Comparison of ENCODE assay signal across 23 cellular contexts in genomic region chr9:133637451-133638055, GRCh38. TPM values are rescaled to one million over a fixed set of nuclear protein-coding genes. Genes with fewer than 3 reads are reported as not detected.
DNase-seq lines count a peak whose midpoint lies in the region; ATAC-seq, FAIRE-seq and TF ChIP-seq lines count a peak whose summit lies in the region.
"Had no signal": no experiment of that assay in that cellular context is flagged by ENCODE, and none has a peak within 500 bp of the region (broad histone marks: within the 10 kb centered on the region; RNA-seq: fewer than 3 reads in every experiment).

No MANE protein-coding gene starts in this region.

- H3F3A ChIP-seq in neural cell (ENCODE audit: insufficient read depth, low read length, poor library complexity, severe bottlenecking) = no peaks in the 10 kb centered on the region

- no peak overlapping the region for H3K23ac ChIP-seq in H1 (ENCODE audit: insufficient read length)

- H3K79me1 ChIP-seq in H1 (ENCODE audit: low read depth, low read length) = no peaks in the 10 kb centered on the region

- peaks cover 43% of the 10 kb centered on the region for H3K4me1 ChIP-seq in BE2C
- H3K4me1 ChIP-seq in BLaER1 = peaks cover 63% of the 10 kb centered on the region
- H3K4me1 ChIP-seq in H1 (replicated peaks in 1 of 4; ENCODE audit: control insufficient read depth in 3 of 4, insufficient read depth in 4 of 4, low read length in 3 of 4) = peaks cover 0 to 28% (median 18%) of the 10 kb centered on the region in 4 experiments; a peak in 6 of 7 replicates

- no peak for TF ChIP-seq POLR2A in H1 (IDR thresholded peaks at IDR 0.05; ENCODE audit: control extremely low read depth in 1 of 2, low read depth in 2 of 2, low read length in 2 of 2)

- peak overlapping the region; percentile 89 for H2AFZ ChIP-seq in H1 (ENCODE audit: low read length)
- H2AFZ ChIP-seq in neural cell (ENCODE audit: low read depth, low read length) = no peak overlapping the region
- H2AFZ ChIP-seq: GM23248 had no signal

- no peak for FAIRE-seq in H1 (lab: Jason Lieb, UNC)
- FAIRE-seq: GM12892 had no signal

- H3K4me2 ChIP-seq in BLaER1 (peak overlapping the region; percentile 63), H1 (ENCODE audit: insufficient read depth in 1 of 2, low read depth in 2 of 2, low read length in 2 of 2) (peak overlapping the region in 1 of 2 experiments; percentile 41; a peak in 1 of 4 replicates), neural cell (ENCODE audit: low read length) (no peak overlapping the region)

- H3K4me3 ChIP-seq in BE2C (ENCODE audit: low read depth, low read length) = peak overlapping the region; percentile 80
- no peak overlapping the region for H3K4me3 ChIP-seq in BLaER1
- no peak overlapping the region for H3K4me3 ChIP-seq in H1 (ENCODE audit: extremely low read depth in 1 of 4, insufficient read depth in 2 of 4, low read depth in 3 of 4, low read length in 4 of 4)
- H3K4me3 ChIP-seq in neural cell (ENCODE audit: low read length) = no peak overlapping the region
- H3K4me3 ChIP-seq: GM23248 had no signal

- no peak overlapping the region for H3K56ac ChIP-seq in H1 (replicated peaks; ENCODE audit: insufficient read length, low read depth, low read length)

- H2BK20ac ChIP-seq in H1 (ENCODE audit: low read length) = peak overlapping the region; percentile 17; the same call in 1 of the 2 replicates

- H3K9ac ChIP-seq in BLaER1 (0 out of 2 replicates have a peak overlapping the region, but pooled peaks have one; percentile 6), H1 (replicated peaks in 1 of 4; ENCODE audit: extremely low read depth in 1 of 4, low read depth in 3 of 4, low read length in 3 of 4) (no peak overlapping the region), neural cell (ENCODE audit: low read length) (peak overlapping the region; percentile 3)
- H3K9ac ChIP-seq: GM23248 had no signal

- H2BK5ac ChIP-seq in H1 (ENCODE audit: low read depth, low read length) = no peak overlapping the region; the same call in 1 of the 2 replicates

- H3K9me3 ChIP-seq in BE2C (no peaks in the 10 kb centered on the region), BLaER1 (no peaks in the 10 kb centered on the region), H1 (ENCODE audit: insufficient read depth in 2 of 2, low read depth in 1 of 2, low read length in 1 of 2) (no peaks in the 10 kb centered on the region), neural cell (ENCODE audit: low read length) (no peaks in the 10 kb centered on the region)

- H3K79me2 ChIP-seq in H1 (ENCODE audit: control insufficient read depth in 1 of 2, insufficient read depth in 2 of 2, low read length in 2 of 2) = no peaks in the 10 kb centered on the region
- H3K79me2 ChIP-seq in neural cell (replicated peaks; ENCODE audit: insufficient read depth, low read length) = no peaks in the 10 kb centered on the region

- no peak overlapping the region for H3K4ac ChIP-seq in H1 (replicated peaks; ENCODE audit: insufficient read length, low read depth, low read length)

- H3K36me3 ChIP-seq in BE2C (peaks cover 37% of the 10 kb centered on the region), BLaER1 (no peaks in the 10 kb centered on the region), H1 (ENCODE audit: control insufficient read depth in 2 of 4, insufficient read depth in 4 of 4, low read length in 3 of 4) (no peaks in the 10 kb centered on the region), neural cell (ENCODE audit: insufficient read depth, low read length) (no peaks in the 10 kb centered on the region)

- ATAC-seq in HG03432 (IDR thresholded peaks at IDR 0.05; ENCODE audit: unreplicated experiment) = no peak
- ATAC-seq in stimulated activated naive CD8-positive, alpha-beta T cell treated with anti-CD3 and anti-CD28 coated beads, Interleukin-15, Interleukin-2, amounts not matched to agents 100 U/mL and 50 U/mL, for 24 hours = no peak

- TF ChIP-seq RAD21 in H1 (IDR thresholded peaks at IDR 0.05 in 1 of 2, conservative IDR thresholded peaks at IDR 0.05 in 1 of 2; ENCODE audit: low read depth in 2 of 2, low read length in 2 of 2) = no peak
- TF ChIP-seq RAD21 in neural cell (conservative IDR thresholded peaks at IDR 0.05) = no peak

- no peak overlapping the region; the same call in 1 of the 2 replicates for H2BK15ac ChIP-seq in H1 (ENCODE audit: low read length)

- H3K18ac ChIP-seq in H1 (ENCODE audit: extremely low read depth, low read length) = peak overlapping the region; percentile 66; the same call in 1 of the 2 replicates

- TF ChIP-seq CTCF in BE2C (IDR thresholded peaks at IDR 0.05; ENCODE audit: low read depth, low read length) = no peak
- TF ChIP-seq CTCF in H1 (IDR thresholded peaks at IDR 0.05; ENCODE audit: control extremely low read depth in 1 of 3, insufficient read depth in 1 of 3, low read depth in 1 of 3, low read length in 3 of 3) = no peak
- TF ChIP-seq CTCF in neural cell (IDR thresholded peaks at IDR 0.05; ENCODE audit: poor library complexity, severe bottlenecking) = no peak

- H2AK5ac ChIP-seq in H1 (ENCODE audit: low read depth, low read length) = no peak overlapping the region

- DNase-seq in BE2C (no peak), H1 (ENCODE audit: low read depth in 1 of 2, low spot score in 2 of 2) (no peak), AML-193 (lab: John Stamatoyannopoulos, UW) (no peak)
- no peak for DNase-seq in stimulated activated naive CD8-positive, alpha-beta T cell treated with anti-CD3 and anti-CD28 coated beads, Interleukin-15, Interleukin-2, amounts not matched to agents 100 U/mL and 50 U/mL, for 24 hours
- DNase-seq: Calu3; CD8-positive, alpha-beta memory T cell; DMS153; GM23248; Kasumi-1; MM.1S; NCI-H1048; NCI-H1417 treated with DMSO at 0.1 percent for 48 hours; NCI-H187; NCI-H446 treated with DMSO at 0.1 percent for 48 hours; NCI-H526 treated with DMSO at 0.1 percent for 48 hours; OCI-M1; SHP77 had no signal

- peak overlapping the region; percentile 89; the same call in 1 of the 2 replicates for H2BK12ac ChIP-seq in H1 (ENCODE audit: low read depth, low read length)

- no peaks in the 10 kb centered on the region for H3K9me2 ChIP-seq in neural cell (ENCODE audit: insufficient read depth, low read length)

- no peak overlapping the region for H3K14ac ChIP-seq in H1 (ENCODE audit: insufficient read length)

- no peak overlapping the region for H4K5ac ChIP-seq in H1 (ENCODE audit: insufficient read length, low read depth, low read length)

- 68% methylated on average over 12 of the region's 12 CpGs; no CpG with 5 or more reads in 1 of the 2 experiments for WGBS in H1 (ENCODE audit: extremely low coverage in 1 of 2, insufficient coverage in 1 of 2, insufficient read length in 1 of 2, insufficient replicate concordance in 2 of 2, low coverage in 1 of 2, low lambda C conversion rate in 2 of 2, missing lambda C conversion rate in 1 of 2), 2 experiments

- no peak overlapping the region for H2BK120ac ChIP-seq in H1 (replicated peaks; ENCODE audit: low read depth, low read length)

- H3K27ac ChIP-seq in BLaER1 = no peak overlapping the region
- H3K27ac ChIP-seq in H1 (ENCODE audit: low read depth, low read length) = no peak overlapping the region
- no peak overlapping the region for H3K27ac ChIP-seq in neural cell (ENCODE audit: low read length)
- H3K27ac ChIP-seq: C4-2B, GM23248 had no signal

- H3K27me3 ChIP-seq in BE2C (no peaks in the 10 kb centered on the region), BLaER1 (no peaks in the 10 kb centered on the region), H1 (replicated peaks in 1 of 4; ENCODE audit: control insufficient read depth in 3 of 4, extremely low read depth in 1 of 4, insufficient read depth in 3 of 4, low read length in 3 of 4) (no peaks in the 10 kb centered on the region; a peak in 1 of 7 replicates), neural cell (ENCODE audit: insufficient read depth, low read depth, low read length) (no peaks in the 10 kb centered on the region)

- no peaks in the 10 kb centered on the region for H4K20me1 ChIP-seq in BLaER1
- peaks cover 0 to 2% of the 10 kb centered on the region in 2 experiments for H4K20me1 ChIP-seq in H1 (replicated peaks in 1 of 2; ENCODE audit: control insufficient read depth in 1 of 2, insufficient read depth in 2 of 2, low read length in 2 of 2)
- no peaks in the 10 kb centered on the region for H4K20me1 ChIP-seq in neural cell (ENCODE audit: insufficient read depth)

- CTCF ChIA-PET in H1 (lab: Charles Lee; ENCODE audit: partially characterized antibody) = interaction anchor here (0.5 to 3.0 kb wide), 6 partner anchors 10 to 282 kb away, joined by 3 to 11 read pairs (median 4); no protein-coding TSS in a partner anchor

- H4K8ac ChIP-seq in H1 (ENCODE audit: extremely low read depth, insufficient read depth, low read length) = peak overlapping the region; percentile 19; the same call in 1 of the 2 replicates

- H3K23me2 ChIP-seq in H1 (ENCODE audit: low read depth, low read length) = no peaks in the 10 kb centered on the region

- TF ChIP-seq EP300 in H1 (IDR thresholded peaks at IDR 0.05; ENCODE audit: borderline replicate concordance in 1 of 2, low read depth in 2 of 2, low read length in 2 of 2) (no peak), neural cell (conservative IDR thresholded peaks at IDR 0.05; ENCODE audit: poor library complexity, severe bottlenecking) (no peak)

- POLR2A ChIA-PET in H1 (lab: Charles Lee; ENCODE audit: partially characterized antibody) = interaction anchor here (0.5 kb wide), 1 partner anchor 20 kb away, joined by 3 read pairs; no protein-coding TSS in a partner anchor

- peak overlapping the region; percentile 72 for H4K91ac ChIP-seq in H1 (replicated peaks; ENCODE audit: insufficient read length, low read length)

RNA-seq across cellular contexts. Expression of gene DBH, which starts 1.4 kb away (rescaled TPM):
- polyA plus RNA-seq in BE2C (2012; ENCODE audit: insufficient read depth, insufficient read length, low read depth) = 42.7 TPM
- total RNA-seq in H1 (2021; fragmentation: NEBNext Ultra II Directional; extraction: Animal tissue kit (Norgen Biotek cat#: 25700)) = 0.29 TPM in 1 of 2 replicates, not detected in the other
- polyA plus RNA-seq in H1 (2011; rRNA removed) = 0.18 and 0.24 TPM in 2 replicates
- 0.17 TPM for polyA plus RNA-seq in H1 (2011; cell fraction: cytosol; rRNA removed)
- 0.76 TPM for polyA plus RNA-seq in H1 (2011; cell fraction: nucleus; rRNA removed)
- 0.11 to 0.53 TPM (median 0.31 TPM) in 4 replicates for polyA plus RNA-seq in H1 (2012, experiment 1 of 2)
- polyA plus RNA-seq in H1 (2012, experiment 2 of 2) = 0.12 TPM
- 0.20 TPM for polyA plus RNA-seq in H1 (2013, experiment 1 of 2)
- polyA plus RNA-seq in H1 (2013, experiment 2 of 2) = 0.26 TPM
- 0.10 and 0.22 TPM in 2 replicates for polyA minus RNA-seq in H1 (2011; rRNA and poly(A)+ RNA removed)
- not detected for polyA minus RNA-seq in H1 (2011; cell fraction: cytosol; rRNA and poly(A)+ RNA removed)
- polyA minus RNA-seq in H1 (2011; cell fraction: nucleus; rRNA and poly(A)+ RNA removed) = 0.40 TPM
- not detected in 2 replicates for polyA plus RNA-seq in neural cell
- not detected in 2 replicates for polyA minus RNA-seq in neural cell
- total RNA-seq: Calu3; CD8-positive, alpha-beta memory T cell; G401; GM23248 had no signal
- polyA plus RNA-seq: CD8-positive, alpha-beta memory T cell; GM23248 had no signal

RNA-seq across cellular contexts. Expression of gene FAM163B, which starts 28.4 kb away (rescaled TPM):
- 8.5 TPM for polyA plus RNA-seq in BE2C (2012; ENCODE audit: insufficient read depth, insufficient read length, low read depth)
- 0.38 and 0.63 TPM in 2 replicates for total RNA-seq in H1 (2021; fragmentation: NEBNext Ultra II Directional; extraction: Animal tissue kit (Norgen Biotek cat#: 25700))
- polyA plus RNA-seq in H1 (2011; rRNA removed) = 1.0 and 2.6 TPM in 2 replicates
- 1.5 TPM for polyA plus RNA-seq in H1 (2011; cell fraction: cytosol; rRNA removed)
- 3.8 TPM for polyA plus RNA-seq in H1 (2011; cell fraction: nucleus; rRNA removed)
- polyA plus RNA-seq in H1 (2012, experiment 1 of 2) = 0.64 to 2.1 TPM (median 1.3 TPM) in 4 replicates
- 0.38 TPM for polyA plus RNA-seq in H1 (2012, experiment 2 of 2)
- polyA plus RNA-seq in H1 (2013, experiment 1 of 2) = 0.59 TPM
- polyA plus RNA-seq in H1 (2013, experiment 2 of 2) = 0.63 TPM
- polyA minus RNA-seq in H1 (2011; rRNA and poly(A)+ RNA removed) = 1.2 TPM in 2 replicates
- not detected for polyA minus RNA-seq in H1 (2011; cell fraction: cytosol; rRNA and poly(A)+ RNA removed)
- polyA minus RNA-seq in H1 (2011; cell fraction: nucleus; rRNA and poly(A)+ RNA removed) = 1.3 TPM
- polyA plus RNA-seq in neural cell = 1.5 and 2.7 TPM in 2 replicates
- 1.5 and 2.9 TPM in 2 replicates for polyA minus RNA-seq in neural cell
- total RNA-seq: Calu3; CD8-positive, alpha-beta memory T cell; G401; GM23248 had no signal
- polyA plus RNA-seq: CD8-positive, alpha-beta memory T cell; GM23248 had no signal

Comparison
In these comparisons a context has a peak if more than half of its experiments do, and no peak if none do; other contexts are left out.
1. H3K9ac ChIP-seq: peak in BLaER1 (single experiment) and neural cell (single experiment); none in H1 (0 of 4).